10 cellular contexts compared by ENCODE assay signal in genomic region chr9:127983847-127984289, GRCh38. TPM values are rescaled to one million over a fixed set of nuclear protein-coding genes. Genes with fewer than 3 reads are reported as not detected.
DNase-seq lines count a peak whose midpoint lies in the region; ATAC-seq and TF ChIP-seq lines count a peak whose summit lies in the region.
"Had no signal": no experiment of that assay in that cellular context is flagged by ENCODE, and none has a peak within 500 bp of the region (broad histone marks: within the 10 kb centered on the region; RNA-seq: fewer than 3 reads in every experiment).

No MANE protein-coding gene starts in this region.

- no peak for ATAC-seq in activated CD4-positive, alpha-beta T cell treated with anti-CD3 and anti-CD28 coated beads for 36 hours
- peak; percentile 25 for ATAC-seq in GM21529 (IDR thresholded peaks at IDR 0.05; ENCODE audit: unreplicated experiment)

- DNase-seq in activated CD4-positive, alpha-beta T cell treated with anti-CD3 and anti-CD28 coated beads for 36 hours, result peak; percentile 36
- no peak for DNase-seq in activated CD4-positive, alpha-beta T cell treated with anti-CD3 and anti-CD28 coated beads for 4 hours
- DNase-seq in neural crest cell (ENCODE audit: low read depth, low spot score), result no peak
- no peak for DNase-seq in glutamatergic neuron
- DNase-seq in osteocyte (ENCODE audit: extremely low spot score, unreplicated experiment), result no peak
- DNase-seq in activated T-helper 2 cell treated with anti-CD3 and anti-CD28 coated beads, Interferon-gamma antibody, Interleukin-2, Interleukin-4, amounts not matched to agents 10 μg/mL and 5 μg/mL and 100 μg/mL, durations not matched to agents 14 hours and 24 hours and 36 hours (ENCODE audit: low spot score), result no peak
- DNase-seq: H9, NCI-H748 treated with DMSO at 0.1 percent for 48 hours had no signal

- CTCF ChIA-PET in activated CD4-positive, alpha-beta T cell treated with anti-CD3 and anti-CD28 coated beads for 36 hours (lab: Charles Lee), result interaction anchor here (1.0 to 3.3 kb wide), 4 partner anchors 10 to 51 kb away, joined by 3 to 19 read pairs (median 6); no protein-coding TSS in a partner anchor

- intact Hi-C loops in activated CD4-positive, alpha-beta T cell treated with anti-CD3 and anti-CD28 coated beads for 36 hours (cut with DNase I, micrococcal nuclease), result loop anchor here in 1 of 2 experiments (5.0 to 10.0 kb wide), 3 partner anchors 197 to 759 kb away; partner anchors contain the start of genes CDK9 and SPTAN1
- intact Hi-C loops in activated T-helper 2 cell treated with anti-CD3 and anti-CD28 coated beads, Interferon-gamma antibody, Interleukin-2, Interleukin-4, amounts not matched to agents 10 μg/mL and 5 μg/mL and 100 μg/mL, durations not matched to agents 14 hours and 24 hours and 36 hours (cut with micrococcal nuclease), result no loop called here

- no peaks in the 10 kb centered on the region for H3K9me3 Mint-ChIP-seq in activated CD4-positive, alpha-beta T cell treated with anti-CD3 and anti-CD28 coated beads for 36 hours (ENCODE audit: low read depth)
- H3K9me3 Mint-ChIP-seq in IgD-negative memory B cell, result no peaks in the 10 kb centered on the region
- H3K9me3 Mint-ChIP-seq in neural crest cell, result no peaks in the 10 kb centered on the region
- H3K9me3 Mint-ChIP-seq in glutamatergic neuron (ENCODE audit: unreplicated experiment), result peaks cover 9% of the 10 kb centered on the region
- no peaks in the 10 kb centered on the region for H3K9me3 Mint-ChIP-seq in osteocyte (ENCODE audit: unreplicated experiment)
- H3K9me3 Mint-ChIP-seq in activated T-helper 2 cell treated with anti-CD3 and anti-CD28 coated beads, Interferon-gamma antibody, Interleukin-2, Interleukin-4, amounts not matched to agents 10 μg/mL and 5 μg/mL and 100 μg/mL, durations not matched to agents 14 hours and 24 hours and 36 hours, result no peaks in the 10 kb centered on the region
- H3K9me3 Mint-ChIP-seq: H9 had no signal

- H3K36me3 Mint-ChIP-seq in activated CD4-positive, alpha-beta T cell treated with anti-CD3 and anti-CD28 coated beads for 36 hours (ENCODE audit: low read depth), result peaks cover 7% of the 10 kb centered on the region
- H3K36me3 Mint-ChIP-seq in IgD-negative memory B cell (peaks cover 6% of the 10 kb centered on the region), neural crest cell (ENCODE audit: low read depth) (no peaks in the 10 kb centered on the region), glutamatergic neuron (ENCODE audit: unreplicated experiment) (no peaks in the 10 kb centered on the region), osteocyte (ENCODE audit: unreplicated experiment) (no peaks in the 10 kb centered on the region)
- H3K36me3 Mint-ChIP-seq in activated T-helper 2 cell treated with anti-CD3 and anti-CD28 coated beads, Interferon-gamma antibody, Interleukin-2, Interleukin-4, amounts not matched to agents 10 μg/mL and 5 μg/mL and 100 μg/mL, durations not matched to agents 14 hours and 24 hours and 36 hours (ENCODE audit: low read depth), result peaks cover 3% of the 10 kb centered on the region

- H3K4me1 Mint-ChIP-seq in activated CD4-positive, alpha-beta T cell treated with anti-CD3 and anti-CD28 coated beads for 36 hours, result peaks cover 32% of the 10 kb centered on the region
- H3K4me1 Mint-ChIP-seq in IgD-negative memory B cell (peaks cover 27 to 45% (median 42%) of the 10 kb centered on the region in 3 donors), neural crest cell (peaks cover 26% of the 10 kb centered on the region), glutamatergic neuron (ENCODE audit: low read depth, unreplicated experiment) (peaks cover 12% of the 10 kb centered on the region), osteocyte (ENCODE audit: unreplicated experiment) (peaks cover 19% of the 10 kb centered on the region)
- peaks cover 34% of the 10 kb centered on the region for H3K4me1 Mint-ChIP-seq in activated T-helper 2 cell treated with anti-CD3 and anti-CD28 coated beads, Interferon-gamma antibody, Interleukin-2, Interleukin-4, amounts not matched to agents 10 μg/mL and 5 μg/mL and 100 μg/mL, durations not matched to agents 14 hours and 24 hours and 36 hours (ENCODE audit: low read depth)

- TF ChIP-seq CTCF in neural crest cell (conservative IDR thresholded peaks at IDR 0.05) (no peak), glutamatergic neuron (IDR thresholded peaks at IDR 0.05; ENCODE audit: partially characterized antibody, unreplicated experiment) (no peak), osteocyte (IDR thresholded peaks at IDR 0.05) (no peak)

- peak overlapping the region; percentile 22 for H3K4me3 Mint-ChIP-seq in activated CD4-positive, alpha-beta T cell treated with anti-CD3 and anti-CD28 coated beads for 36 hours
- H3K4me3 Mint-ChIP-seq in IgD-negative memory B cell (peak overlapping the region; percentile 70 to 87 (median 80)), neural crest cell (peak overlapping the region; percentile 44), glutamatergic neuron (ENCODE audit: unreplicated experiment) (no peak overlapping the region), osteocyte (ENCODE audit: unreplicated experiment) (no peak overlapping the region)
- H3K4me3 Mint-ChIP-seq in activated T-helper 2 cell treated with anti-CD3 and anti-CD28 coated beads, Interferon-gamma antibody, Interleukin-2, Interleukin-4, amounts not matched to agents 10 μg/mL and 5 μg/mL and 100 μg/mL, durations not matched to agents 14 hours and 24 hours and 36 hours (ENCODE audit: low read depth), result no peak overlapping the region
- H3K4me3 Mint-ChIP-seq: H9 had no signal

- peak overlapping the region; percentile 79 for H3K27ac Mint-ChIP-seq in activated CD4-positive, alpha-beta T cell treated with anti-CD3 and anti-CD28 coated beads for 36 hours
- H3K27ac Mint-ChIP-seq in IgD-negative memory B cell (peak overlapping the region; percentile 94 to 100 (median 97)), neural crest cell (ENCODE audit: unreplicated experiment) (no peak overlapping the region), glutamatergic neuron (ENCODE audit: unreplicated experiment) (no peak overlapping the region), osteocyte (ENCODE audit: unreplicated experiment) (no peak overlapping the region)
- H3K27ac Mint-ChIP-seq in activated T-helper 2 cell treated with anti-CD3 and anti-CD28 coated beads, Interferon-gamma antibody, Interleukin-2, Interleukin-4, amounts not matched to agents 10 μg/mL and 5 μg/mL and 100 μg/mL, durations not matched to agents 14 hours and 24 hours and 36 hours, result no peak overlapping the region

- no peaks in the 10 kb centered on the region for H3K27me3 Mint-ChIP-seq in activated CD4-positive, alpha-beta T cell treated with anti-CD3 and anti-CD28 coated beads for 36 hours
- H3K27me3 Mint-ChIP-seq in IgD-negative memory B cell (no peaks in the 10 kb centered on the region), neural crest cell (ENCODE audit: low read depth) (no peaks in the 10 kb centered on the region), glutamatergic neuron (ENCODE audit: unreplicated experiment) (peaks cover 15% of the 10 kb centered on the region), osteocyte (ENCODE audit: unreplicated experiment) (no peaks in the 10 kb centered on the region)
- no peaks in the 10 kb centered on the region for H3K27me3 Mint-ChIP-seq in activated T-helper 2 cell treated with anti-CD3 and anti-CD28 coated beads, Interferon-gamma antibody, Interleukin-2, Interleukin-4, amounts not matched to agents 10 μg/mL and 5 μg/mL and 100 μg/mL, durations not matched to agents 14 hours and 24 hours and 36 hours (ENCODE audit: low read depth)

- POLR2A ChIA-PET in activated CD4-positive, alpha-beta T cell treated with anti-CD3 and anti-CD28 coated beads for 36 hours (lab: Charles Lee), result no interaction called here

RNA-seq across cellular contexts. Expression of gene EEIG1, which starts 3.1 kb away (rescaled TPM):
- total RNA-seq in activated CD4-positive, alpha-beta T cell treated with anti-CD3 and anti-CD28 coated beads for 36 hours, result 10 to 100 TPM; 56.2 to 58.4 TPM
- 90.5 TPM for polyA plus RNA-seq in IgD-negative memory B cell
- total RNA-seq in neural crest cell, result 53.5 and 71.1 TPM in 2 replicates
- total RNA-seq in glutamatergic neuron (ENCODE audit: unreplicated experiment), result 15.8 TPM
- total RNA-seq in osteocyte, result 39.4 and 41.4 TPM in 2 replicates
- 43.8 and 53.3 TPM in 2 replicates for total RNA-seq in activated T-helper 2 cell treated with anti-CD3 and anti-CD28 coated beads, Interferon-gamma antibody, Interleukin-2, Interleukin-4, amounts not matched to agents 10 μg/mL and 5 μg/mL and 100 μg/mL, durations not matched to agents 14 hours and 24 hours and 36 hours

RNA-seq across cellular contexts. Expression of gene DPM2, which starts 46.2 kb away (rescaled TPM):
- total RNA-seq in activated CD4-positive, alpha-beta T cell treated with anti-CD3 and anti-CD28 coated beads for 36 hours, result 10 to 100 TPM; 44.1 to 46.6 TPM
- polyA plus RNA-seq in IgD-negative memory B cell, result 44.9 TPM
- total RNA-seq in neural crest cell (52.2 and 59.1 TPM in 2 replicates), glutamatergic neuron (ENCODE audit: unreplicated experiment) (35.3 TPM), osteocyte (29.2 and 31.6 TPM in 2 replicates)
- total RNA-seq in activated T-helper 2 cell treated with anti-CD3 and anti-CD28 coated beads, Interferon-gamma antibody, Interleukin-2, Interleukin-4, amounts not matched to agents 10 μg/mL and 5 μg/mL and 100 μg/mL, durations not matched to agents 14 hours and 24 hours and 36 hours, result 55.7 and 57.4 TPM in 2 replicates

RNA-seq across cellular contexts. Expression of gene PIP5KL1, which starts 53.3 kb away (rescaled TPM):
- total RNA-seq in activated CD4-positive, alpha-beta T cell treated with anti-CD3 and anti-CD28 coated beads for 36 hours, result 1 to 10 TPM; 1.9 to 2.8 TPM
- polyA plus RNA-seq in IgD-negative memory B cell, result 1.1 TPM
- total RNA-seq in neural crest cell, result 2.6 and 3.4 TPM in 2 replicates
- 11.9 TPM for total RNA-seq in glutamatergic neuron (ENCODE audit: unreplicated experiment)
- 2.6 and 2.9 TPM in 2 replicates for total RNA-seq in osteocyte
- total RNA-seq in activated T-helper 2 cell treated with anti-CD3 and anti-CD28 coated beads, Interferon-gamma antibody, Interleukin-2, Interleukin-4, amounts not matched to agents 10 μg/mL and 5 μg/mL and 100 μg/mL, durations not matched to agents 14 hours and 24 hours and 36 hours, result 1.4 and 3.4 TPM in 2 replicates

Comparison
In these comparisons a context has a peak if more than half of its experiments do, and no peak if none do; other contexts are left out.
1. H3K27ac Mint-ChIP-seq: peak in activated CD4-positive, alpha-beta T cell treated with anti-CD3 and anti-CD28 coated beads for 36 hours (single experiment) and IgD-negative memory B cell (3 of 3); none in neural crest cell (single experiment), glutamatergic neuron (single experiment), osteocyte (single experiment) and activated T-helper 2 cell treated with anti-CD3 and anti-CD28 coated beads, Interferon-gamma antibody, Interleukin-2, Interleukin-4, amounts not matched to agents 10 μg/mL and 5 μg/mL and 100 μg/mL, durations not matched to agents 14 hours and 24 hours and 36 hours (single experiment).
2. H3K4me3 Mint-ChIP-seq: peak in activated CD4-positive, alpha-beta T cell treated with anti-CD3 and anti-CD28 coated beads for 36 hours (single experiment), IgD-negative memory B cell (4 of 4) and neural crest cell (single experiment); none in glutamatergic neuron (single experiment), osteocyte (single experiment) and activated T-helper 2 cell treated with anti-CD3 and anti-CD28 coated beads, Interferon-gamma antibody, Interleukin-2, Interleukin-4, amounts not matched to agents 10 μg/mL and 5 μg/mL and 100 μg/mL, durations not matched to agents 14 hours and 24 hours and 36 hours (single experiment).